Comparison of ENCODE assay signal across 2 cellular contexts in the genomic region with DNA sequence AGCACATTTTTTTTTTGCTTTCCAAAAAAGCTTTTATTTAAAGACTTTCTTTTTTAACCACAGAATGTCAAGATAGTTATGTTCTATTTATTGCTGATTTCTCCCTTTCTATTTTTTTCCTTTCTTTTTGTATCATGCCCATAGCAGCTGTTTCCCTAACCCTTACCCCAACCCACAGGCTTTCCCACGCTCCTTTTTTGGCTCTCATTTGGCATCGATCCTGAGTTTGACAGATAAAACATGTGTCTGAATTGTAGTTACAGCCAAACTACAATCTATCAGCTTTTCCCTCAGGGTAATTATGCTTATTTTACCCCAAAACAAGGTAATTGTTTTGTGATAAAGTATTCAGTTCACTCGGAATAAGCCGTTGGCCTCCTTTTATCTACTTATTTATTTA.
TF ChIP-seq lines count a peak whose summit lies in the region.

No MANE protein-coding gene starts in this region.

TF ChIP-seq in liver, 16 proteins besides CTCF, POLR2A, EP300 and RAD21 (continued from another document):
- TF ChIP-seq NR2F2 (IDR thresholded peaks at IDR 0.05) (peak; percentile 17), HNF4A (conservative IDR thresholded peaks at IDR 0.05) (no peak), ZBTB33 (IDR thresholded peaks at IDR 0.05) (no peak), TAF1 (conservative IDR thresholded peaks at IDR 0.05) (no peak), FOXA2 (IDR thresholded peaks at IDR 0.05) (no peak), ATF3 (IDR thresholded peaks at IDR 0.05) (no peak), SP1 (IDR thresholded peaks at IDR 0.05) (no peak)

TF ChIP-seq in HepG2, 621 proteins besides CTCF, POLR2A, EP300 and RAD21:
- no peak for TF ChIP-seq ZBTB33 (CRISPR knock-in tag; IDR thresholded peaks at IDR 0.05)
- TF ChIP-seq SALL2 (CRISPR knock-in tag; IDR thresholded peaks at IDR 0.05), result no peak
- no peak for TF ChIP-seq ZNF253 (CRISPR knock-in tag; IDR thresholded peaks at IDR 0.05; ENCODE audit: borderline replicate concordance)
- no peak for TF ChIP-seq TFE3 (CRISPR knock-in tag; IDR thresholded peaks at IDR 0.05)
- no peak for TF ChIP-seq ZNF782 (CRISPR knock-in tag; IDR thresholded peaks at IDR 0.05; ENCODE audit: borderline replicate concordance)
- TF ChIP-seq THAP11 (CRISPR knock-in tag; IDR thresholded peaks at IDR 0.05), result no peak
- TF ChIP-seq FOXM1 (CRISPR knock-in tag; IDR thresholded peaks at IDR 0.05), result no peak
- TF ChIP-seq ZBTB42 (CRISPR knock-in tag; IDR thresholded peaks at IDR 0.05), result no peak
- no peak for TF ChIP-seq RFX3 (CRISPR knock-in tag; IDR thresholded peaks at IDR 0.05)
- TF ChIP-seq, protein P1, sequence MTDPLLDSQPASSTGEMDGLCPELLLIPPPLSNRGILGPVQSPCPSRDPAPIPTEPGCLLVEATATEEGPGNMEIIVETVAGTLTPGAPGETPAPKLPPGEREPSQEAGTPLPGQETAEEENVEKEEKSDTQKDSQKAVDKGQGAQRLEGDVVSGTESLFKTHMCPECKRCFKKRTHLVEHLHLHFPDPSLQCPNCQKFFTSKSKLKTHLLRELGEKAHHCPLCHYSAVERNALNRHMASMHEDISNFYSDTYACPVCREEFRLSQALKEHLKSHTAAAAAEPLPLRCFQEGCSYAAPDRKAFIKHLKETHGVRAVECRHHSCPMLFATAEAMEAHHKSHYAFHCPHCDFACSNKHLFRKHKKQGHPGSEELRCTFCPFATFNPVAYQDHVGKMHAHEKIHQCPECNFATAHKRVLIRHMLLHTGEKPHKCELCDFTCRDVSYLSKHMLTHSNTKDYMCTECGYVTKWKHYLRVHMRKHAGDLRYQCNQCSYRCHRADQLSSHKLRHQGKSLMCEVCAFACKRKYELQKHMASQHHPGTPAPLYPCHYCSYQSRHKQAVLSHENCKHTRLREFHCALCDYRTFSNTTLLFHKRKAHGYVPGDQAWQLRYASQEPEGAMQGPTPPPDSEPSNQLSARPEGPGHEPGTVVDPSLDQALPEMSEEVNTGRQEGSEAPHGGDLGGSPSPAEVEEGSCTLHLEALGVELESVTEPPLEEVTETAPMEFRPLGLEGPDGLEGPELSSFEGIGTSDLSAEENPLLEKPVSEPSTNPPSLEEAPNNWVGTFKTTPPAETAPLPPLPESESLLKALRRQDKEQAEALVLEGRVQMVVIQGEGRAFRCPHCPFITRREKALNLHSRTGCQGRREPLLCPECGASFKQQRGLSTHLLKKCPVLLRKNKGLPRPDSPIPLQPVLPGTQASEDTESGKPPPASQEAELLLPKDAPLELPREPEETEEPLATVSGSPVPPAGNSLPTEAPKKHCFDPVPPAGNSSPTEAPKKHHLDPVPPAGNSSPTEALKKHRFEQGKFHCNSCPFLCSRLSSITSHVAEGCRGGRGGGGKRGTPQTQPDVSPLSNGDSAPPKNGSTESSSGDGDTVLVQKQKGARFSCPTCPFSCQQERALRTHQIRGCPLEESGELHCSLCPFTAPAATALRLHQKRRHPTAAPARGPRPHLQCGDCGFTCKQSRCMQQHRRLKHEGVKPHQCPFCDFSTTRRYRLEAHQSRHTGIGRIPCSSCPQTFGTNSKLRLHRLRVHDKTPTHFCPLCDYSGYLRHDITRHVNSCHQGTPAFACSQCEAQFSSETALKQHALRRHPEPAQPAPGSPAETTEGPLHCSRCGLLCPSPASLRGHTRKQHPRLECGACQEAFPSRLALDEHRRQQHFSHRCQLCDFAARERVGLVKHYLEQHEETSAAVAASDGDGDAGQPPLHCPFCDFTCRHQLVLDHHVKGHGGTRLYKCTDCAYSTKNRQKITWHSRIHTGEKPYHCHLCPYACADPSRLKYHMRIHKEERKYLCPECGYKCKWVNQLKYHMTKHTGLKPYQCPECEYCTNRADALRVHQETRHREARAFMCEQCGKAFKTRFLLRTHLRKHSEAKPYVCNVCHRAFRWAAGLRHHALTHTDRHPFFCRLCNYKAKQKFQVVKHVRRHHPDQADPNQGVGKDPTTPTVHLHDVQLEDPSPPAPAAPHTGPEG (CRISPR knock-in tag; IDR thresholded peaks at IDR 0.05), result no peak
- TF ChIP-seq, protein P2, sequence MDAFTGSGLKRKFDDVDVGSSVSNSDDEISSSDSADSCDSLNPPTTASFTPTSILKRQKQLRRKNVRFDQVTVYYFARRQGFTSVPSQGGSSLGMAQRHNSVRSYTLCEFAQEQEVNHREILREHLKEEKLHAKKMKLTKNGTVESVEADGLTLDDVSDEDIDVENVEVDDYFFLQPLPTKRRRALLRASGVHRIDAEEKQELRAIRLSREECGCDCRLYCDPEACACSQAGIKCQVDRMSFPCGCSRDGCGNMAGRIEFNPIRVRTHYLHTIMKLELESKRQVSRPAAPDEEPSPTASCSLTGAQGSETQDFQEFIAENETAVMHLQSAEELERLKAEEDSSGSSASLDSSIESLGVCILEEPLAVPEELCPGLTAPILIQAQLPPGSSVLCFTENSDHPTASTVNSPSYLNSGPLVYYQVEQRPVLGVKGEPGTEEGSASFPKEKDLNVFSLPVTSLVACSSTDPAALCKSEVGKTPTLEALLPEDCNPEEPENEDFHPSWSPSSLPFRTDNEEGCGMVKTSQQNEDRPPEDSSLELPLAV (CRISPR knock-in tag; conservative IDR thresholded peaks at IDR 0.05; ENCODE audit: low read depth), result no peak
- no peak for TF ChIP-seq TCF12 (IDR thresholded peaks at IDR 0.05)
- no peak for TF ChIP-seq TCF12 (CRISPR knock-in tag; IDR thresholded peaks at IDR 0.05)
- TF ChIP-seq KDM4B (CRISPR knock-in tag; IDR thresholded peaks at IDR 0.05), result no peak
- TF ChIP-seq ZNF331 (CRISPR knock-in tag; IDR thresholded peaks at IDR 0.05), result no peak
- TF ChIP-seq HNRNPH1 (optimal IDR thresholded peaks at IDR 0.05; ENCODE audit: low read depth, low read length), result no peak
- no peak for TF ChIP-seq SAP130 (CRISPR knock-in tag; IDR thresholded peaks at IDR 0.05; ENCODE audit: low read depth)
- TF ChIP-seq RFX5 (IDR thresholded peaks at IDR 0.05; ENCODE audit: low read depth, low read length), result no peak
- TF ChIP-seq U2AF1 (optimal IDR thresholded peaks at IDR 0.05; ENCODE audit: low read depth, low read length), result no peak
- TF ChIP-seq NCOA5 (CRISPR knock-in tag; IDR thresholded peaks at IDR 0.05), result no peak
